Comparison of ENCODE assay signal across 14 cellular contexts in the genomic region with DNA sequence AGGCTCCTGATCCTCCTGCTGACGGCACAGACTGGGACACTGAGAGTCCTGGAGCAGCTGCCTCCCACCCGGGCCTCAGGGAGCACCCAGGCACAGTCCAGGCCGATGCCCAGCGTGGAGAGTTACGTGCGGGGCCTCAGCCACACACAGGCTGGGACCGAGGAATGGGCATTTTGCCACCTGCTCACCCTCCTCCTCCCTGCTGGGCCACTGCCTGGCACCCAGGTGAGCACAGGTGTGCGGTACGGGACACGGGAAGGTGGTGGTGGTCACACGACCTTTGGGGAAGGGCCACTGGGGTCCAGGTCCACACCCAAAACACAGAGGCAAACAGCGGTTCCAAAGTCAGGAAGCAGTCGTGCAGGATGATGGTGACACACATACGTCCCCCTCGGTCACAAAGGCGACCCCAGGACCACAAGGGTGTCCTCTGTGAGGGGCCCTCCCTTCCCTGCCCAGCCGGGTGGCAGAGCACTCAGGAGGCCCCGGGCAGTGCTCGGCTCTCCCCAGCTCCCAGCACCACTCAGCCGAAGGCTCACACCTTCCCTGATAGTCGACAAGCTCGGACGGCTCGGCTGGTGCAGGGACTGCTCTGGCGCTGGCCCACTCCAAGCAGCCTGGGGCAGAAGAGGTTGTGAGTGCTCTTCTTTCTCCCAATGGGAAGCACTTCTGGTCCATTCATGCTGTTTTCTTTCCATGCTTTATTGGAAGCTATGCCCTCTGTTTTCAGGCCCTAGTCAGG. TPM values are rescaled to one million over a fixed set of nuclear protein-coding genes. Genes with fewer than 3 reads are reported as not detected.
DNase-seq lines count a peak whose midpoint lies in the region; ATAC-seq and TF ChIP-seq lines count a peak whose summit lies in the region.
"Had no signal": no experiment of that assay in that cellular context is flagged by ENCODE, and none has a peak within 500 bp of the region (broad histone marks: within the 10 kb centered on the region; RNA-seq: fewer than 3 reads in every experiment).

No MANE protein-coding gene starts in this region.

- TF ChIP-seq RAD21 in SK-N-SH (IDR thresholded peaks at IDR 0.05; ENCODE audit: low read length) = no peak

- no peak for TF ChIP-seq CTCF in SK-N-SH (IDR thresholded peaks at IDR 0.05)

- H3K27ac ChIP-seq in neuronal stem cell (replicated peaks; ENCODE audit: low read length) (no peak overlapping the region), SK-N-SH (ENCODE audit: low read depth in 2 of 2, low read length in 1 of 2) (no peak overlapping the region)
- H3K27ac ChIP-seq: SJSA1 had no signal

- TF ChIP-seq EP300 in SK-N-SH (IDR thresholded peaks at IDR 0.05; ENCODE audit: borderline replicate concordance in 1 of 2, low read depth in 1 of 2, low read length in 1 of 2) = no peak

- H2BK15ac ChIP-seq in neuronal stem cell (ENCODE audit: low read length) = no peak overlapping the region

- H3K9me3 ChIP-seq in neuronal stem cell (replicated peaks in 1 of 2; ENCODE audit: control insufficient read depth in 2 of 2, insufficient read depth in 1 of 2, low read depth in 1 of 2, low read length in 2 of 2) = no peaks in the 10 kb centered on the region
- no peaks in the 10 kb centered on the region for H3K9me3 ChIP-seq in SK-N-SH
- H3K9me3 ChIP-seq: SJSA1 had no signal

- H3K79me1 ChIP-seq in neuronal stem cell (ENCODE audit: low read depth, low read length) = peaks cover 8% of the 10 kb centered on the region

- H3K4me3 ChIP-seq in neuronal stem cell (ENCODE audit: low read length in 2 of 2) (peak overlapping the region in 1 of 2 donors; percentile 22), SK-N-SH (ENCODE audit: low read depth in 2 of 2, low read length in 1 of 2) (no peak overlapping the region)
- H3K4me3 ChIP-seq: SJSA1 had no signal

- peak overlapping the region; percentile 56 for H2BK5ac ChIP-seq in neuronal stem cell (ENCODE audit: low read length)

- no peaks in the 10 kb centered on the region for H3K79me2 ChIP-seq in SK-N-SH (ENCODE audit: insufficient read depth)

- peaks cover 3 to 8% of the 10 kb centered on the region in 2 donors for H3K4me1 ChIP-seq in neuronal stem cell (ENCODE audit: control insufficient read depth in 2 of 2, insufficient read depth in 1 of 2, low read depth in 1 of 2, low read length in 2 of 2)
- H3K4me1 ChIP-seq in SK-N-SH (ENCODE audit: control insufficient read depth in 1 of 2, insufficient read depth in 2 of 2, low read depth in 1 of 2, low read length in 1 of 2) = peaks cover 0 to 6% of the 10 kb centered on the region in 2 experiments; a peak in 1 of 4 replicates

- CTCF ChIA-PET in SK-N-SH (lab: Yijun Ruan, JAX) = interaction anchor here (0.6 to 10.7 kb wide), 3 partner anchors 10 to 332 kb away, joined by 3 to 292 read pairs (median 3); partner anchors contain the start of gene FAAP20

- no peaks in the 10 kb centered on the region for H3K9me2 ChIP-seq in SK-N-SH

- no peak overlapping the region for H4K91ac ChIP-seq in neuronal stem cell (ENCODE audit: low read depth, low read length, poor library complexity)

- DNase-seq in stimulated activated CD4-positive, alpha-beta T cell treated with anti-CD3 and anti-CD28 coated beads, Interleukin-1b, Interleukin-23, amount 100 ng/mL, for 48 hours = peak; percentile 0
- no peak for DNase-seq in stimulated activated CD4-positive, alpha-beta T cell treated with anti-CD3 and anti-CD28 coated beads, Interleukin-4, amount 100 ng/mL, for 4 hours
- peak; percentile 21 for DNase-seq in left cardiac atrium
- DNase-seq in neuronal stem cell (ENCODE audit: low spot score) = no peak
- no peak for DNase-seq in SK-N-SH
- no peak for DNase-seq in UCSD-AML1 (lab: John Stamatoyannopoulos, UW; ENCODE audit: unreplicated experiment)
- DNase-seq: CD4-positive, alpha-beta memory T cell; H7; NCI-H1417; NCI-H2029; NCI-H524 had no signal

- H4K8ac ChIP-seq in neuronal stem cell (ENCODE audit: low read depth, low read length) = no peak overlapping the region

- intact Hi-C loops in left cardiac atrium (cut with DNase I) = no loop called here

- H3K14ac ChIP-seq in neuronal stem cell (ENCODE audit: low read length) = no peak overlapping the region

- H4K20me1 ChIP-seq in SK-N-SH (ENCODE audit: insufficient read depth) = no peaks in the 10 kb centered on the region

- H2AK5ac ChIP-seq in neuronal stem cell (ENCODE audit: low read depth, low read length) = peak overlapping the region; percentile 85

- H3K4ac ChIP-seq in neuronal stem cell (ENCODE audit: low read length) = peak overlapping the region; percentile 68

- H3K27me3 ChIP-seq in neuronal stem cell (ENCODE audit: control insufficient read depth in 3 of 3, insufficient read depth in 3 of 3, low read depth in 1 of 3, low read length in 3 of 3) = no peaks in the 10 kb centered on the region
- H3K27me3 ChIP-seq in SK-N-SH (ENCODE audit: insufficient read depth) = no peaks in the 10 kb centered on the region
- H3K27me3 ChIP-seq: SJSA1 had no signal

- H3K23ac ChIP-seq in neuronal stem cell (ENCODE audit: low read depth, low read length, poor library complexity) = peak overlapping the region; percentile 68

- H2BK12ac ChIP-seq in neuronal stem cell (ENCODE audit: low read length) = peak overlapping the region; percentile 33

- POLR2A ChIA-PET in SK-N-SH (lab: Yijun Ruan, JAX) = interaction anchor here (1.4 kb wide), 1 partner anchor 14 kb away, joined by 3 read pairs; the partner anchor contains the start of genes MORN1 and RER1

- peak overlapping the region; percentile 44 for H3K18ac ChIP-seq in neuronal stem cell (ENCODE audit: low read length)

- no peak overlapping the region for H3K4me2 ChIP-seq in neuronal stem cell (ENCODE audit: insufficient read depth, low read length, poor library complexity, severe bottlenecking)
- no peak overlapping the region for H3K4me2 ChIP-seq in SK-N-SH

- H3K9ac ChIP-seq in neuronal stem cell (ENCODE audit: low read depth, low read length, poor library complexity) (peak overlapping the region; percentile 30), SK-N-SH (no peak overlapping the region)

- H3K36me3 ChIP-seq in neuronal stem cell (replicated peaks in 1 of 2; ENCODE audit: control insufficient read depth in 2 of 2, insufficient read depth in 2 of 2, low read length in 2 of 2) (peaks cover under 1 to 3% of the 10 kb centered on the region in 2 donors), SK-N-SH (replicated peaks in 1 of 2; ENCODE audit: control insufficient read depth in 1 of 2, insufficient read depth in 2 of 2, low read length in 1 of 2) (no peaks in the 10 kb centered on the region)
- H3K36me3 ChIP-seq: SJSA1 had no signal

- no peaks in the 10 kb centered on the region for H3F3A ChIP-seq in SK-N-SH (replicated peaks; ENCODE audit: insufficient read depth)

- H2BK120ac ChIP-seq in neuronal stem cell (ENCODE audit: low read depth, low read length) = no peak overlapping the region

- no peak for ATAC-seq in left cardiac atrium
- no peak for ATAC-seq in HG03565 (IDR thresholded peaks at IDR 0.05; ENCODE audit: unreplicated experiment)
- no peak for ATAC-seq in HG03025 (IDR thresholded peaks at IDR 0.05; ENCODE audit: low FRiP score, unreplicated experiment)

- H2AFZ ChIP-seq in neuronal stem cell (ENCODE audit: low read length) (no peak overlapping the region), SK-N-SH (ENCODE audit: low read depth) (no peak overlapping the region)

- no CpG with 5 or more reads among the region's 25 CpGs for WGBS in neuronal stem cell (ENCODE audit: extremely low coverage in 2 of 2, insufficient read length in 2 of 2, insufficient replicate concordance in 1 of 2), 2 donors
- 80% methylated on average over 15 of the region's 25 CpGs for WGBS in SK-N-SH (ENCODE audit: low lambda C conversion rate)

TF ChIP-seq in SK-N-SH, 30 proteins besides CTCF, POLR2A, EP300 and RAD21:
- TF ChIP-seq NRF1 (IDR thresholded peaks at IDR 0.05; ENCODE audit: low read depth, low read length) = no peak
- TF ChIP-seq RFX5 (IDR thresholded peaks at IDR 0.05; ENCODE audit: low read length) = no peak
- TF ChIP-seq, protein P1, sequence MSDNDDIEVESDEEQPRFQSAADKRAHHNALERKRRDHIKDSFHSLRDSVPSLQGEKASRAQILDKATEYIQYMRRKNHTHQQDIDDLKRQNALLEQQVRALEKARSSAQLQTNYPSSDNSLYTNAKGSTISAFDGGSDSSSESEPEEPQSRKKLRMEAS (IDR thresholded peaks at IDR 0.05; ENCODE audit: low read depth) = no peak
TF ChIP-seq in SK-N-SH: peak in this region for 0.

RNA-seq across cellular contexts. Expression of gene MORN1, which starts 14.3 kb away (rescaled TPM):
- total RNA-seq in left cardiac atrium = 1 to 10 TPM; 3.7 to 4.9 TPM
- polyA plus RNA-seq in neuronal stem cell (2013, experiment 1 of 2) = 7.1 TPM
- 7.9 TPM for polyA plus RNA-seq in neuronal stem cell (2013, experiment 2 of 2)
- 13.7 and 16.3 TPM in 2 replicates for polyA plus RNA-seq in SK-N-SH (2012; rRNA removed)
- 9.6 and 10.3 TPM in 2 replicates for polyA plus RNA-seq in SK-N-SH (2012; cell fraction: cytosol; rRNA removed)
- polyA plus RNA-seq in SK-N-SH (2012; cell fraction: nucleus; rRNA removed) = 35.5 and 38.1 TPM in 2 replicates

RNA-seq across cellular contexts. Expression of gene RER1, which starts 14.5 kb away (rescaled TPM):
- total RNA-seq in left cardiac atrium = 100 to 1,000 TPM in 1 of 2 donors, 10 to 100 TPM in 1; 96.2 to 105 TPM
- polyA plus RNA-seq in neuronal stem cell (2013, experiment 1 of 2) = 63.2 TPM
- polyA plus RNA-seq in neuronal stem cell (2013, experiment 2 of 2) = 64.3 TPM
- 181 and 189 TPM in 2 replicates for polyA plus RNA-seq in SK-N-SH (2012; rRNA removed)
- 176 and 236 TPM in 2 replicates for polyA plus RNA-seq in SK-N-SH (2012; cell fraction: cytosol; rRNA removed)
- polyA plus RNA-seq in SK-N-SH (2012; cell fraction: nucleus; rRNA removed) = 214 and 301 TPM in 2 replicates

RNA-seq across cellular contexts. Expression of gene PEX10, which starts 35.3 kb away (rescaled TPM):
- 10 to 100 TPM; 12.3 to 14.5 TPM for total RNA-seq in left cardiac atrium
- polyA plus RNA-seq in neuronal stem cell (2013, experiment 1 of 2) = 12.4 TPM
- polyA plus RNA-seq in neuronal stem cell (2013, experiment 2 of 2) = 12.5 TPM
- 25.7 and 28.6 TPM in 2 replicates for polyA plus RNA-seq in SK-N-SH (2012; rRNA removed)
- 15.1 and 21.5 TPM in 2 replicates for polyA plus RNA-seq in SK-N-SH (2012; cell fraction: cytosol; rRNA removed)
- polyA plus RNA-seq in SK-N-SH (2012; cell fraction: nucleus; rRNA removed) = 36.3 and 37.8 TPM in 2 replicates

Comparison
In these comparisons a context has a peak if more than half of its experiments do, and no peak if none do; other contexts are left out.
1. DNase-seq: peak in stimulated activated CD4-positive, alpha-beta T cell treated with anti-CD3 and anti-CD28 coated beads, Interleukin-1b, Interleukin-23, amount 100 ng/mL, for 48 hours (single experiment) and left cardiac atrium (single experiment); none in stimulated activated CD4-positive, alpha-beta T cell treated with anti-CD3 and anti-CD28 coated beads, Interleukin-4, amount 100 ng/mL, for 4 hours (0 of 2), neuronal stem cell (single experiment), SK-N-SH (single experiment) and UCSD-AML1 (single experiment).